In genomic region chr1:189804352-189804751, GRCh38 we compare ENCODE assay signal across 13 cellular contexts.
DNase-seq lines count a peak whose midpoint lies in the region; ATAC-seq and TF ChIP-seq lines count a peak whose summit lies in the region.
"Had no signal": no experiment of that assay in that cellular context is flagged by ENCODE, and none has a peak within 500 bp of the region (broad histone marks: within the 10 kb centered on the region; RNA-seq: fewer than 3 reads in every experiment).

No MANE protein-coding gene starts in this region.

- in situ Hi-C loops in HAP-1 (cut with MboI; ENCODE audit: low sequenced_read_pairs): no loop called here

- H3K4me1 ChIP-seq in ectodermal cell (ENCODE audit: control insufficient read depth, insufficient read depth, low read length) (no peaks in the 10 kb centered on the region), HAP-1 (no peaks in the 10 kb centered on the region)
- H3K4me1 ChIP-seq: A549, Caco-2 had no signal

- H3K4me3 ChIP-seq in LNCaP clone FGC (ENCODE audit: low read depth, low read length) (no peak overlapping the region), ectodermal cell (ENCODE audit: insufficient read depth, low read depth, low read length) (no peak overlapping the region), HAP-1 (no peak overlapping the region)
- H3K4me3 ChIP-seq: A549 had no signal

- TF ChIP-seq CTCF in LNCaP clone FGC (IDR thresholded peaks at IDR 0.05; ENCODE audit: control insufficient read depth, extremely low read depth, insufficient read depth) (no peak), nephron (IDR thresholded peaks at IDR 0.05; ENCODE audit: unreplicated experiment in 3 of 3) (no peak), CD14-positive monocyte (IDR thresholded peaks at IDR 0.05) (no peak)

- H3K36me3 ChIP-seq in ectodermal cell (ENCODE audit: control insufficient read depth, insufficient read depth, low read length): no peaks in the 10 kb centered on the region
- H3K36me3 ChIP-seq in HAP-1 (replicated peaks): no peaks in the 10 kb centered on the region

- H3K27me3 Mint-ChIP-seq in nephron (ENCODE audit: low read depth) (no peaks in the 10 kb centered on the region), CD14-positive monocyte (ENCODE audit: low read depth in 3 of 3) (no peaks in the 10 kb centered on the region), T-helper 17 cell (no peaks in the 10 kb centered on the region)
- H3K27me3 Mint-ChIP-seq: CD8-positive, alpha-beta memory T cell had no signal

- intact Hi-C loops in CD14-positive monocyte (cut with micrococcal nuclease): no loop called here

- peak overlapping the region; percentile 1 for H3K27ac ChIP-seq in ectodermal cell (ENCODE audit: insufficient read depth, low read depth, low read length, poor library complexity, severe bottlenecking)
- H3K27ac ChIP-seq: A549 had no signal

- no peak for ATAC-seq in HG03108 (IDR thresholded peaks at IDR 0.05; ENCODE audit: unreplicated experiment)
- no peak for ATAC-seq in T-helper 17 cell
- ATAC-seq: A549, HCT116 had no signal

- WGBS in ectodermal cell, 2 experiments: 67 to 82% methylated on average over 1 to 2 of the region's 2 CpGs

- H3K27me3 ChIP-seq in ectodermal cell (ENCODE audit: control insufficient read depth, insufficient read depth, low read length, poor library complexity, severe bottlenecking): no peaks in the 10 kb centered on the region
- H3K27me3 ChIP-seq in HAP-1 (ENCODE audit: low read depth): no peaks in the 10 kb centered on the region

- H3K9me3 Mint-ChIP-seq in nephron: no peaks in the 10 kb centered on the region
- H3K9me3 Mint-ChIP-seq in CD14-positive monocyte: peaks cover 0 to 6% (median 2%) of the 10 kb centered on the region in 7 donors

- H3K27ac Mint-ChIP-seq in nephron (peak overlapping the region in 2 of 3 experiments; percentile 2 to 7), CD14-positive monocyte (no peak overlapping the region), T-helper 17 cell (no peak overlapping the region)
- H3K27ac Mint-ChIP-seq: CD8-positive, alpha-beta memory T cell had no signal

- H3K4me1 Mint-ChIP-seq in nephron: peaks cover 13% of the 10 kb centered on the region
- no peaks in the 10 kb centered on the region for H3K4me1 Mint-ChIP-seq in CD14-positive monocyte
- H3K4me1 Mint-ChIP-seq in T-helper 17 cell: no peaks in the 10 kb centered on the region
- H3K4me1 Mint-ChIP-seq: CD8-positive, alpha-beta memory T cell had no signal

- H3K9me3 ChIP-seq in ectodermal cell (ENCODE audit: control insufficient read depth, low read length) (no peaks in the 10 kb centered on the region), T-helper 17 cell (ENCODE audit: control insufficient read depth, low read length, poor library complexity, severe bottlenecking) (no peaks in the 10 kb centered on the region), HAP-1 (no peaks in the 10 kb centered on the region)
- H3K9me3 ChIP-seq: A549, Caco-2 had no signal

- H3K36me3 Mint-ChIP-seq in nephron (ENCODE audit: low read depth): no peaks in the 10 kb centered on the region
- H3K36me3 Mint-ChIP-seq in CD14-positive monocyte: no peaks in the 10 kb centered on the region
- no peaks in the 10 kb centered on the region for H3K36me3 Mint-ChIP-seq in T-helper 17 cell (ENCODE audit: low read depth)
- H3K36me3 Mint-ChIP-seq: CD8-positive, alpha-beta memory T cell had no signal

- DNase-seq in LNCaP clone FGC (ENCODE audit: low read depth): peak; percentile 6
- DNase-seq in CD14-positive monocyte (ENCODE audit: low spot score): no peak
- DNase-seq in T-helper 17 cell: no peak
- no peak for DNase-seq in HAP-1 (ENCODE audit: low spot score in 2 of 2)
- DNase-seq: Caco-2; CD8-positive, alpha-beta memory T cell; DND-41; GDM1 had no signal

- H3K4me3 Mint-ChIP-seq in nephron (no peak overlapping the region), CD14-positive monocyte (no peak overlapping the region), T-helper 17 cell (no peak overlapping the region)
- H3K4me3 Mint-ChIP-seq: CD8-positive, alpha-beta memory T cell had no signal

Comparison
In these comparisons a context has a peak if more than half of its experiments do, and no peak if none do; other contexts are left out.
1. H3K27ac Mint-ChIP-seq: peak in nephron (2 of 3); none in CD14-positive monocyte (0 of 7) and T-helper 17 cell (single experiment).